8 cellular contexts compared by ENCODE assay signal in the genomic region with DNA sequence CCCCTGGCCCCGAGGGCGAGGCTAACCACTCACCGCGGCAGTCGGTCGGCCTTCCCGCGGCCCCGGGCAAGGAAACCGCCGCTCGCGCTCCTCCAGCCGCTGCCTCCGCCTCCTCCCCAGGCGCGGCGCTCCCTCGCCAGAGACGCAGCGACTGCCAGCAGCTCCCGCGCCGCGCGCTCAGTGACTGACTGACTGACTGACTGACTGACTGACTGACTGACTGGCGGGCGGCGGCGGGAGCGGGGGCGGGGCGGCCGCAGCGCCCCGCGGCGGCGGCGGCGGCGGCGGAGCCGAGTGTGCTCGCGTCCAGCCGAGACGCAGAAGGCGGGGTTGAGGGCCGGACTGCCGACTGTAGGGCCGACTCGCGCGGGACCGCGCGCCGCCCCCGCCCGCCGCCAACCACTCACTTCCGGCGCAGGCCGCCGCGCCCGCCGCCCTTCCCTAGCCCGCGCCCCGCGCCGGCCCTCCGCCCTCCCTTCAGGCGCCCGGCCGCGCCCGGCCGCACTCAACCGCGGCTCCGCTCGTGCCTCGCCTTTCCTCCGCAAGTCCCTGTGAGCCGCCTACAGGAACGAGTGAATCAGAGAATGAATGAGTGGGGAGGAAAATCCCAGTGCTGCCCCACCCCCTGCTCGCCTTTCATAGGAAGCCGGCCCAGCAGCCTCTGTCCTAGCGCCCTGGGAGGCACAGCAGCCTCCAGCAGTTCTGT. TPM values are rescaled to one million over a fixed set of nuclear protein-coding genes. Genes with fewer than 3 reads are reported as not detected.
DNase-seq lines count a peak whose midpoint lies in the region; ATAC-seq, FAIRE-seq and TF ChIP-seq lines count a peak whose summit lies in the region.

A gene with protein sequence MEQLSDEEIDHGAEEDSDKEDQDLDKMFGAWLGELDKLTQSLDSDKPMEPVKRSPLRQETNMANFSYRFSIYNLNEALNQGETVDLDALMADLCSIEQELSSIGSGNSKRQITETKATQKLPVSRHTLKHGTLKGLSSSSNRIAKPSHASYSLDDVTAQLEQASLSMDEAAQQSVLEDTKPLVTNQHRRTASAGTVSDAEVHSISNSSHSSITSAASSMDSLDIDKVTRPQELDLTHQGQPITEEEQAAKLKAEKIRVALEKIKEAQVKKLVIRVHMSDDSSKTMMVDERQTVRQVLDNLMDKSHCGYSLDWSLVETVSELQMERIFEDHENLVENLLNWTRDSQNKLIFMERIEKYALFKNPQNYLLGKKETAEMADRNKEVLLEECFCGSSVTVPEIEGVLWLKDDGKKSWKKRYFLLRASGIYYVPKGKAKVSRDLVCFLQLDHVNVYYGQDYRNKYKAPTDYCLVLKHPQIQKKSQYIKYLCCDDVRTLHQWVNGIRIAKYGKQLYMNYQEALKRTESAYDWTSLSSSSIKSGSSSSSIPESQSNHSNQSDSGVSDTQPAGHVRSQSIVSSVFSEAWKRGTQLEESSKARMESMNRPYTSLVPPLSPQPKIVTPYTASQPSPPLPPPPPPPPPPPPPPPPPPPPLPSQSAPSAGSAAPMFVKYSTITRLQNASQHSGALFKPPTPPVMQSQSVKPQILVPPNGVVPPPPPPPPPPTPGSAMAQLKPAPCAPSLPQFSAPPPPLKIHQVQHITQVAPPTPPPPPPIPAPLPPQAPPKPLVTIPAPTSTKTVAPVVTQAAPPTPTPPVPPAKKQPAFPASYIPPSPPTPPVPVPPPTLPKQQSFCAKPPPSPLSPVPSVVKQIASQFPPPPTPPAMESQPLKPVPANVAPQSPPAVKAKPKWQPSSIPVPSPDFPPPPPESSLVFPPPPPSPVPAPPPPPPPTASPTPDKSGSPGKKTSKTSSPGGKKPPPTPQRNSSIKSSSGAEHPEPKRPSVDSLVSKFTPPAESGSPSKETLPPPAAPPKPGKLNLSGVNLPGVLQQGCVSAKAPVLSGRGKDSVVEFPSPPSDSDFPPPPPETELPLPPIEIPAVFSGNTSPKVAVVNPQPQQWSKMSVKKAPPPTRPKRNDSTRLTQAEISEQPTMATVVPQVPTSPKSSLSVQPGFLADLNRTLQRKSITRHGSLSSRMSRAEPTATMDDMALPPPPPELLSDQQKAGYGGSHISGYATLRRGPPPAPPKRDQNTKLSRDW (minus strand): TSS at position 224 of the 706 bp plus-strand sequence. CDS start 39,948 bp downstream, outside the sequence.

- under 1% methylated on average over 92 of the region's 92 CpGs for WGBS in right cardiac atrium
- WGBS in psoas muscle, 3 donors = 0 to 1% (median 1%) methylated on average over 42 to 92 of the region's 92 CpGs

- H4K20me1 ChIP-seq in HCT116 (ENCODE audit: insufficient read depth) (no peaks in the 10 kb centered on the region), astrocyte (ENCODE audit: insufficient read depth, low read length) (peaks cover 36% of the 10 kb centered on the region)

- H3K9me3 Mint-ChIP-seq in astrocyte (ENCODE audit: unreplicated experiment) = peaks cover 11% of the 10 kb centered on the region

- H2AFZ ChIP-seq in HCT116 (ENCODE audit: low read depth, low read length, poor library complexity, severe bottlenecking) (peak within 1 kb of the TSS; percentile 19), astrocyte (ENCODE audit: low read depth, low read length) (peak within 1 kb of the TSS; percentile 43)

- no peaks in the 10 kb centered on the region for H3K9me2 ChIP-seq in HCT116 (ENCODE audit: insufficient read depth)

- H3K79me2 ChIP-seq in HCT116 (ENCODE audit: insufficient read depth, low read length) (peaks cover 40% of the 10 kb centered on the region), astrocyte (ENCODE audit: insufficient read depth, low read length) (peaks cover 47% of the 10 kb centered on the region)

- TF ChIP-seq RAD21 in HCT116 (IDR thresholded peaks at IDR 0.05; ENCODE audit: low read depth) = no peak

- peak within 1 kb of the TSS; percentile 84 for H3K4me2 ChIP-seq in HCT116 (ENCODE audit: low read length)
- peak within 1 kb of the TSS; percentile 91 for H3K4me2 ChIP-seq in astrocyte (ENCODE audit: low read length)

- no TSS peak for BruUV-seq in HCT116 (replicated peaks; lab: Mats Ljungman, UMichigan)

- intact Hi-C loops in HCT116 (cut with micrococcal nuclease) (loop anchor here (1.0 kb wide), 1 partner anchor 44 kb away; no protein-coding TSS in a partner anchor), right cardiac atrium (cut with DNase I) (loop anchor here in 1 of 4 donors (10.0 kb wide), 1 partner anchor 120 kb away; no protein-coding TSS in a partner anchor), psoas muscle (cut with DNase I) (loop anchor here in 1 of 2 donors (2.0 kb wide), 1 partner anchor 48 kb away; no protein-coding TSS in a partner anchor)

- POLR2A ChIA-PET in HCT116 (lab: Charles Lee) = interaction anchor here (0.9 kb wide), 1 partner anchor 280 kb away, joined by 3 read pairs; no protein-coding TSS in a partner anchor

- DNase-seq in DMS53 (lab: John Stamatoyannopoulos, UW) (peak; percentile 97), HCT116 (ENCODE audit: low read depth, low spot score) (peak; percentile 57), NCI-H1417 (lab: John Stamatoyannopoulos, UW) (peak; percentile 57 to 91 (median 86)), T-helper 22 cell (ENCODE audit: low read depth) (peak; percentile 23), astrocyte (ENCODE audit: low read depth) (peak; percentile 82), right cardiac atrium (peak; percentile 93 to 97 (median 95)), psoas muscle (peak; percentile 89 to 92), ureter (ENCODE audit: low spot score) (peak; percentile 86)

- CTCF ChIA-PET in HCT116 (lab: Charles Lee) = no interaction called here

- RAD21 ChIA-PET in HCT116 (lab: Charles Lee; ENCODE audit: low non-redundant PET in 1 of 2, low total read pairs in 2 of 2, uncharacterized antibody in 2 of 2, unreplicated experiment in 2 of 2) = interaction anchor here in 1 of 2 experiments (1.0 kb wide), 1 partner anchor 280 kb away, joined by 3 read pairs; no protein-coding TSS in a partner anchor

- peaks cover 17% of the 10 kb centered on the region for H3K4me1 Mint-ChIP-seq in astrocyte (ENCODE audit: low read depth, unreplicated experiment)

- TF ChIP-seq CTCF in HCT116 (IDR thresholded peaks at IDR 0.05 in 2 of 3, conservative IDR thresholded peaks at IDR 0.05 in 1 of 3; ENCODE audit: borderline replicate concordance in 1 of 3, insufficient read depth in 1 of 3, low read depth in 2 of 3, low read length in 2 of 3) = no peak
- TF ChIP-seq CTCF in astrocyte (IDR thresholded peaks at IDR 0.05; ENCODE audit: insufficient read depth, low read depth, low read length) = no peak
- TF ChIP-seq CTCF in psoas muscle (IDR thresholded peaks at IDR 0.05) = peak; percentile 6

- H3K4me1 ChIP-seq in HCT116 (ENCODE audit: control insufficient read depth in 1 of 2, insufficient read depth in 2 of 2, low read length in 2 of 2) = peaks cover 12 to 23% of the 10 kb centered on the region in 2 experiments; a peak in 3 of 4 replicates
- H3K4me1 ChIP-seq in astrocyte (ENCODE audit: insufficient read depth, low read length) = peaks cover 7% of the 10 kb centered on the region
- peaks cover 2% of the 10 kb centered on the region for H3K4me1 ChIP-seq in right cardiac atrium (ENCODE audit: control insufficient read depth, insufficient read depth, low read length)
- peaks cover 7% of the 10 kb centered on the region for H3K4me1 ChIP-seq in psoas muscle

- H3K27me3 Mint-ChIP-seq in astrocyte (ENCODE audit: low read depth, unreplicated experiment) = peaks cover 2% of the 10 kb centered on the region

- H3K36me3 ChIP-seq in HCT116 (ENCODE audit: control insufficient read depth in 1 of 2, insufficient read depth in 2 of 2, low read length in 2 of 2) = no peaks in the 10 kb centered on the region
- no peaks in the 10 kb centered on the region for H3K36me3 ChIP-seq in astrocyte (ENCODE audit: insufficient read depth, low read length)
- no peaks in the 10 kb centered on the region for H3K36me3 ChIP-seq in psoas muscle (ENCODE audit: insufficient read depth in 1 of 2, low read depth in 1 of 2)

- no peak for TF ChIP-seq POLR2A in HCT116 (IDR thresholded peaks at IDR 0.05; ENCODE audit: borderline replicate concordance, extremely low read depth, insufficient read depth, insufficient read length)

- H3K9ac ChIP-seq in HCT116 (ENCODE audit: low read length) (peak within 1 kb of the TSS; percentile 81), astrocyte (ENCODE audit: low read length) (peak within 1 kb of the TSS; percentile 91)

- H3K4me3 ChIP-seq in HCT116 (replicated peaks in 1 of 2; ENCODE audit: low read depth in 1 of 2, low read length in 2 of 2) = peak within 1 kb of the TSS; percentile 69 to 85
- H3K4me3 ChIP-seq in astrocyte (ENCODE audit: insufficient read depth, low read depth, low read length) = peak within 1 kb of the TSS; percentile 87
- H3K4me3 ChIP-seq in right cardiac atrium (ENCODE audit: low read length) = peak within 1 kb of the TSS; percentile 84
- H3K4me3 ChIP-seq in psoas muscle = peak within 1 kb of the TSS; percentile 80

- H3K27me3 ChIP-seq in HCT116 (ENCODE audit: insufficient read depth, low read length) (no peaks in the 10 kb centered on the region), astrocyte (ENCODE audit: insufficient read depth, low read length) (no peaks in the 10 kb centered on the region), right cardiac atrium (ENCODE audit: control insufficient read depth, insufficient read depth) (no peaks in the 10 kb centered on the region), psoas muscle (ENCODE audit: insufficient read depth in 3 of 3, low read length in 2 of 3) (no peaks in the 10 kb centered on the region)

- H3K9me3 ChIP-seq in HCT116 (ENCODE audit: control insufficient read depth in 1 of 2, insufficient read depth in 1 of 2, low read depth in 1 of 2, low read length in 2 of 2) = no peaks in the 10 kb centered on the region
- H3K9me3 ChIP-seq in astrocyte (ENCODE audit: insufficient read depth, low read depth, low read length) = no peaks in the 10 kb centered on the region
- no peaks in the 10 kb centered on the region for H3K9me3 ChIP-seq in right cardiac atrium (ENCODE audit: control insufficient read depth, low read length)
- no peaks in the 10 kb centered on the region for H3K9me3 ChIP-seq in psoas muscle

- peak; percentile 93 for ATAC-seq in HCT116
- ATAC-seq in right cardiac atrium = peak; percentile 96 to 97
- peak; percentile 88 to 92 (median 91) for ATAC-seq in psoas muscle

- peak within 1 kb of the TSS; percentile 89 for H3K4me3 Mint-ChIP-seq in astrocyte (ENCODE audit: unreplicated experiment)

- peak within 1 kb of the TSS; percentile 84 for H3K27ac ChIP-seq in HCT116 (ENCODE audit: low read depth, low read length)
- H3K27ac ChIP-seq in astrocyte (ENCODE audit: low read depth, low read length) = peak within 1 kb of the TSS; percentile 90
- peak within 1 kb of the TSS; percentile 83 for H3K27ac ChIP-seq in right cardiac atrium (ENCODE audit: low read length)
- peak within 1 kb of the TSS; percentile 86 for H3K27ac ChIP-seq in psoas muscle

- no peaks in the 10 kb centered on the region for H3K36me3 Mint-ChIP-seq in astrocyte (ENCODE audit: low read depth, unreplicated experiment)

- H3K27ac Mint-ChIP-seq in astrocyte (ENCODE audit: unreplicated experiment) = peak within 1 kb of the TSS; percentile 93

- FAIRE-seq in astrocyte (lab: Jason Lieb, UNC) = peak; percentile 67

RNA-seq across cellular contexts. Expression of the gene that starts here (rescaled TPM):
- total RNA-seq in HCT116 (2021; ENCODE audit: unreplicated experiment) (22.3 TPM), astrocyte (43.4 and 50.4 TPM in 2 replicates), right cardiac atrium (10 to 100 TPM; 18.4 to 32.2 (median 22.3) TPM), psoas muscle (10 to 100 TPM; 21.9 to 47.6 (median 38.0) TPM), ureter (71.6 TPM)
- polyA plus RNA-seq in HCT116 (2012) = 4.3 and 5.1 TPM in 2 replicates
- polyA plus RNA-seq in right cardiac atrium (4.2 TPM), psoas muscle (10 to 100 TPM in 1 of 3 donors, 1 to 10 TPM in 2; 4.3 to 19.4 (median 8.3) TPM)

Comparison
In these comparisons a context has a peak if more than half of its experiments do, and no peak if none do; other contexts are left out.
1. Peak in every context shown above with its lines: DNase-seq, ATAC-seq, H3K4me3 ChIP-seq and H3K27ac ChIP-seq.
2. DNase-seq: peak in every context shown above with its lines; median percentile 97 in DMS53; 95 in right cardiac atrium; 90 in psoas muscle; 86 in NCI-H1417; 86 in ureter; 82 in astrocyte; 57 in HCT116; 23 in T-helper 22 cell.